ENCODE assay signal across 19 cellular contexts in the genomic region with DNA sequence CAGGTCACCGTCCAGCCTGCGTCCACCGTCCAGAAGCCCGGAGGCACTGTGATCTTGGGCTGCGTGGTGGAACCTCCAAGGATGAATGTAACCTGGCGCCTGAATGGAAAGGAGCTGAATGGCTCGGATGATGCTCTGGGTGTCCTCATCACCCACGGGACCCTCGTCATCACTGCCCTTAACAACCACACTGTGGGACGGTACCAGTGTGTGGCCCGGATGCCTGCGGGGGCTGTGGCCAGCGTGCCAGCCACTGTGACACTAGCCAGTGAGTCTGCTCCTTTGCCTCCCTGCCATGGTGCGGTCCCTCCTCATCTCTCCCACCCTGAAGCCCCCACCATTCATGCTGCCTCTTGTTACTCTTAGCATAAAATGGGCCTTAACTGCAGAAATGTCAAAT. TPM values are rescaled to one million over a fixed set of nuclear protein-coding genes. Genes with fewer than 3 reads are reported as not detected.
"Had no signal": no experiment of that assay in that cellular context is flagged by ENCODE, and none has a peak within 500 bp of the region (broad histone marks: within the 10 kb centered on the region; RNA-seq: fewer than 3 reads in every experiment).

No MANE protein-coding gene starts in this region.

- H3K9me3 Mint-ChIP-seq: natural killer cell; neural crest cell; stimulated activated memory B cell treated with anti-CD40 and anti-IgM and Interleukin-4, amounts not matched to agents 10 μg/mL and 1 μg/mL and 100 μg/mL, for 72 hours; stimulated activated naive CD8-positive, alpha-beta T cell treated with anti-CD3 and anti-CD28 coated beads, Interleukin-15, Interleukin-2, amounts not matched to agents 100 ng/mL and 50 ng/mL, for 24 hours had no signal

- DNase-seq: colonic mucosa; dermis blood vessel endothelial cell; foreskin melanocyte; heart left ventricle; hippocampal formation; kidney glomerular epithelial cell; natural killer cell; nucleus accumbens; pancreas; right cardiac atrium; stimulated activated CD4-positive, alpha-beta T cell treated with anti-CD3 and anti-CD28 coated beads, Interleukin-4, amount 100 ng/mL, for 24 hours; transverse colon had no signal

- H3K36me3 ChIP-seq: colonic mucosa, pancreas, thoracic aorta, transverse colon had no signal

- H3K4me1 ChIP-seq: colonic mucosa, pancreas had no signal

- H3K9me3 ChIP-seq: colonic mucosa, heart left ventricle, pancreas, thoracic aorta, transverse colon had no signal

- H3K27ac Mint-ChIP-seq: natural killer cell; progenitor cell of endocrine pancreas; stimulated activated memory B cell treated with anti-CD40 and anti-IgM and Interleukin-4, amounts not matched to agents 10 μg/mL and 1 μg/mL and 100 μg/mL, for 72 hours; stimulated activated naive CD8-positive, alpha-beta T cell treated with anti-CD3 and anti-CD28 coated beads, Interleukin-15, Interleukin-2, amounts not matched to agents 100 ng/mL and 50 ng/mL, for 24 hours had no signal

- H3K27me3 ChIP-seq: colonic mucosa, heart left ventricle, pancreas, transverse colon had no signal

- H3K4me1 Mint-ChIP-seq: natural killer cell had no signal

- H3K27ac ChIP-seq: colonic mucosa, pancreas, thoracic aorta had no signal

- H3K4me3 Mint-ChIP-seq: natural killer cell; neural crest cell; stimulated activated memory B cell treated with anti-CD40 and anti-IgM and Interleukin-4, amounts not matched to agents 10 μg/mL and 1 μg/mL and 100 μg/mL, for 72 hours; stimulated activated naive CD8-positive, alpha-beta T cell treated with anti-CD3 and anti-CD28 coated beads, Interleukin-15, Interleukin-2, amounts not matched to agents 100 ng/mL and 50 ng/mL, for 24 hours had no signal

- H3K36me3 Mint-ChIP-seq: natural killer cell; stimulated activated memory B cell treated with anti-CD40 and anti-IgM and Interleukin-4, amounts not matched to agents 10 μg/mL and 1 μg/mL and 100 μg/mL, for 72 hours had no signal

- H3K4me3 ChIP-seq: colonic mucosa, heart left ventricle, pancreas, thoracic aorta, transverse colon had no signal

RNA-seq across cellular contexts. Expression of a gene that starts 39.2 kb away (rescaled TPM):
- total RNA-seq: lung microvascular endothelial cell, mononuclear cell had no signal
